In genomic region chrX:133776072-133776471, GRCh38 we compare ENCODE assay signal across 1 cellular context.
TF ChIP-seq lines count a peak whose summit lies in the region.

No MANE protein-coding gene starts in this region.

TF ChIP-seq in HepG2, 621 proteins besides CTCF, POLR2A, EP300 and RAD21 (continued from another document):
- TF ChIP-seq SNAPC4 (CRISPR knock-in tag; IDR thresholded peaks at IDR 0.05): no peak
- TF ChIP-seq POLR2AphosphoS2 (IDR thresholded peaks at IDR 0.05; ENCODE audit: low read depth, low read length): no peak
- TF ChIP-seq ZNF329 (CRISPR knock-in tag; IDR thresholded peaks at IDR 0.05; ENCODE audit: low read depth): no peak
- no peak for TF ChIP-seq CC2D1A (CRISPR knock-in tag; IDR thresholded peaks at IDR 0.05)
- no peak for TF ChIP-seq ZNF292 (CRISPR knock-in tag; IDR thresholded peaks at IDR 0.05; ENCODE audit: borderline replicate concordance, low read depth)
- TF ChIP-seq, protein P1, sequence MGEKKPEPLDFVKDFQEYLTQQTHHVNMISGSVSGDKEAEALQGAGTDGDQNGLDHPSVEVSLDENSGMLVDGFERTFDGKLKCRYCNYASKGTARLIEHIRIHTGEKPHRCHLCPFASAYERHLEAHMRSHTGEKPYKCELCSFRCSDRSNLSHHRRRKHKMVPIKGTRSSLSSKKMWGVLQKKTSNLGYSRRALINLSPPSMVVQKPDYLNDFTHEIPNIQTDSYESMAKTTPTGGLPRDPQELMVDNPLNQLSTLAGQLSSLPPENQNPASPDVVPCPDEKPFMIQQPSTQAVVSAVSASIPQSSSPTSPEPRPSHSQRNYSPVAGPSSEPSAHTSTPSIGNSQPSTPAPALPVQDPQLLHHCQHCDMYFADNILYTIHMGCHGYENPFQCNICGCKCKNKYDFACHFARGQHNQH (CRISPR knock-in tag; IDR thresholded peaks at IDR 0.05): no peak
- TF ChIP-seq, protein P2, sequence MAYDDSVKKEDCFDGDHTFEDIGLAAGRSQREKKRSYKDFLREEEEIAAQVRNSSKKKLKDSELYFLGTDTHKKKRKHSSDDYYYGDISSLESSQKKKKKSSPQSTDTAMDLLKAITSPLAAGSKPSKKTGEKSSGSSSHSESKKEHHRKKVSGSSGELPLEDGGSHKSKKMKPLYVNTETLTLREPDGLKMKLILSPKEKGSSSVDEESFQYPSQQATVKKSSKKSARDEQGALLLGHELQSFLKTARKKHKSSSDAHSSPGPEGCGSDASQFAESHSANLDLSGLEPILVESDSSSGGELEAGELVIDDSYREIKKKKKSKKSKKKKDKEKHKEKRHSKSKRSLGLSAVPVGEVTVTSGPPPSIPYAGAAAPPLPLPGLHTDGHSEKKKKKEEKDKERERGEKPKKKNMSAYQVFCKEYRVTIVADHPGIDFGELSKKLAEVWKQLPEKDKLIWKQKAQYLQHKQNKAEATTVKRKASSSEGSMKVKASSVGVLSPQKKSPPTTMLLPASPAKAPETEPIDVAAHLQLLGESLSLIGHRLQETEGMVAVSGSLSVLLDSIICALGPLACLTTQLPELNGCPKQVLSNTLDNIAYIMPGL (CRISPR knock-in tag; IDR thresholded peaks at IDR 0.05; ENCODE audit: borderline replicate concordance in 1 of 2, low read depth in 1 of 2): no peak
- no peak for TF ChIP-seq NAIF1 (CRISPR knock-in tag; IDR thresholded peaks at IDR 0.05; ENCODE audit: borderline replicate concordance)
- no peak for TF ChIP-seq ZNF451 (CRISPR knock-in tag; IDR thresholded peaks at IDR 0.05)
- TF ChIP-seq BRD4 (CRISPR knock-in tag; IDR thresholded peaks at IDR 0.05): no peak
- no peak for TF ChIP-seq ZBTB42 (CRISPR knock-in tag; IDR thresholded peaks at IDR 0.05)
